In genomic region chr9:70257991-70258691, GRCh38 we compare ENCODE assay signal across 8 cellular contexts. TPM values are rescaled to one million over a fixed set of nuclear protein-coding genes. Genes with fewer than 3 reads are reported as not detected.
DNase-seq lines count a peak whose midpoint lies in the region; ATAC-seq, FAIRE-seq and TF ChIP-seq lines count a peak whose summit lies in the region.

No MANE protein-coding gene starts in this region.

- FAIRE-seq in GM18507 (lab: Jason Lieb, UNC), result peak; percentile 64

- intact Hi-C loops in naive thymus-derived CD4-positive, alpha-beta T cell (cut with micrococcal nuclease), result loop anchor here (1.0 to 10.0 kb wide), 13 partner anchors 101 to 1653 kb away; partner anchors contain the start of genes ABHD17B (in 2 of the 2), C9orf85 (in 2 of the 2), FXN (in 2 of the 2) and KLF9 (in 1 of the 2)

- CTCF ChIA-PET in naive thymus-derived CD4-positive, alpha-beta T cell (lab: Charles Lee), result no interaction called here

- H3K9me3 ChIP-seq in naive thymus-derived CD4-positive, alpha-beta T cell (ENCODE audit: control insufficient read depth in 2 of 3, low read length in 3 of 3), result no peaks in the 10 kb centered on the region

- peak; percentile 50 for ATAC-seq in HG02885 (IDR thresholded peaks at IDR 0.05; ENCODE audit: poor library complexity, unreplicated experiment)
- peak; percentile 68 for ATAC-seq in naive thymus-derived CD4-positive, alpha-beta T cell

- H3K9me3 Mint-ChIP-seq in naive thymus-derived CD4-positive, alpha-beta T cell, result peaks cover 0 to 2% (median 0%) of the 10 kb centered on the region in 11 donors

- peaks cover 24 to 32% of the 10 kb centered on the region in 2 donors for H3K4me1 ChIP-seq in naive thymus-derived CD4-positive, alpha-beta T cell (ENCODE audit: control insufficient read depth in 2 of 2, insufficient read depth in 2 of 2, low read length in 2 of 2)
- peaks cover 7% of the 10 kb centered on the region for H3K4me1 ChIP-seq in urinary bladder (ENCODE audit: insufficient read depth)

- peak overlapping the region; percentile 94 for H3K27ac ChIP-seq in naive thymus-derived CD4-positive, alpha-beta T cell (ENCODE audit: low read depth, low read length)
- peak overlapping the region; percentile 85 for H3K27ac ChIP-seq in urinary bladder (ENCODE audit: low read depth)

- POLR2A ChIA-PET in naive thymus-derived CD4-positive, alpha-beta T cell (lab: Charles Lee), result interaction anchor here (0.6 to 2.3 kb wide), 6 partner anchors 136 to 344 kb away, joined by 3 to 12 read pairs (median 4); no protein-coding TSS in a partner anchor

- H3K36me3 ChIP-seq in naive thymus-derived CD4-positive, alpha-beta T cell (ENCODE audit: control insufficient read depth in 2 of 3, insufficient read depth in 3 of 3, low read length in 3 of 3), result peaks cover 0 to 5% (median 0%) of the 10 kb centered on the region in 3 experiments
- H3K36me3 ChIP-seq in urinary bladder (ENCODE audit: insufficient read depth), result peaks cover 2% of the 10 kb centered on the region

- peak overlapping the region; percentile 93 to 99 (median 98) for H3K27ac Mint-ChIP-seq in naive thymus-derived CD4-positive, alpha-beta T cell

- peaks cover 0 to 16% (median 0%) of the 10 kb centered on the region in 5 donors for H3K27me3 Mint-ChIP-seq in naive thymus-derived CD4-positive, alpha-beta T cell

- H3K27me3 ChIP-seq in naive thymus-derived CD4-positive, alpha-beta T cell (ENCODE audit: control insufficient read depth in 2 of 2, insufficient read depth in 2 of 2, low read length in 2 of 2), result no peaks in the 10 kb centered on the region

- peaks cover 15 to 29% (median 18%) of the 10 kb centered on the region in 5 donors for H3K36me3 Mint-ChIP-seq in naive thymus-derived CD4-positive, alpha-beta T cell

- H3K4me3 ChIP-seq in fibroblast of the aortic adventitia (ENCODE audit: low read depth, low read length), result peak overlapping the region; percentile 91
- peak overlapping the region; percentile 96 for H3K4me3 ChIP-seq in naive thymus-derived CD4-positive, alpha-beta T cell (ENCODE audit: low read length)
- peak overlapping the region; percentile 76 for H3K4me3 ChIP-seq in urinary bladder (ENCODE audit: low read depth, low read length)

- 6% methylated on average over 27 of the region's 27 CpGs for WGBS in urinary bladder

- H3K4me3 Mint-ChIP-seq in naive thymus-derived CD4-positive, alpha-beta T cell, result peak overlapping the region; percentile 87 to 95 (median 91)

- peak; percentile 52 for DNase-seq in Ammon's horn (ENCODE audit: low spot score)
- DNase-seq in GM18507 (ENCODE audit: extremely low spot score, insufficient read length, low read depth), result no peak
- peak; percentile 56 for DNase-seq in NCI-H2029 treated with DMSO at 0.1 percent for 48 hours (lab: John Stamatoyannopoulos, UW)
- DNase-seq in activated CD8-positive, alpha-beta memory T cell treated with anti-CD3 and anti-CD28 coated beads for 48 hours (ENCODE audit: low read depth in 2 of 3, low spot score in 2 of 3), result peak in 2 of 3 experiments; percentile 11 to 18
- DNase-seq in fibroblast of the aortic adventitia (ENCODE audit: low read depth), result peak; percentile 61
- peak in 2 of 9 donors; percentile 23 to 51 for DNase-seq in naive thymus-derived CD4-positive, alpha-beta T cell

- TF ChIP-seq CTCF in fibroblast of the aortic adventitia (IDR thresholded peaks at IDR 0.05; ENCODE audit: insufficient read depth, low read length), result no peak

- peaks cover 45 to 77% (median 69%) of the 10 kb centered on the region in 7 donors for H3K4me1 Mint-ChIP-seq in naive thymus-derived CD4-positive, alpha-beta T cell

RNA-seq across cellular contexts. Expression of gene SMC5, which starts 0.6 kb away (rescaled TPM):
- 23.9 and 38.8 TPM in 2 replicates for total RNA-seq in fibroblast of the aortic adventitia (ENCODE audit: low replicate concordance)
- 10 to 100 TPM; 26.2 to 44.6 (median 36.1) TPM for total RNA-seq in naive thymus-derived CD4-positive, alpha-beta T cell
- 10 to 100 TPM; 15.6 to 16.5 TPM for polyA plus RNA-seq in naive thymus-derived CD4-positive, alpha-beta T cell
- total RNA-seq in urinary bladder, result 146 TPM
- 14.5 TPM for polyA plus RNA-seq in urinary bladder
